In the genomic region with DNA sequence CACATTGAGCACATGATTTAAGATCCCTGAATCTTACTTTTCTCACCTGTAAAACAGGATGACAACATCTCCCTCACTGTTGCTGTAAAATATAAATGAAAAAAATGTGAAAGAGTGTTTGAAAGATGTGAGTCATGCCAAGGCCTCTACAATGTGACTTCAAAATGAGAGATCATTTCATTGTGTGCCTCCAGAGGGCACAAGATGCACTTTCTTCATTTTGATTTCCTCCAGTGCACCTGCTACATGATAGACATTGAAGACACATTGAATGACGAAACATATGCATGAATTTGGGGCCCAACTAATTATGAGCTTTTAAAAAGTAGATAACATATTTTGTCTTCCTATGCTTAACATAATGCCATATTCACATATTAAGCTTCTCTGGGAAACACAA, we compare ENCODE assay signal across 9 cellular contexts.
DNase-seq lines count a peak whose midpoint lies in the region; ATAC-seq, FAIRE-seq and TF ChIP-seq lines count a peak whose summit lies in the region.
"Had no signal": no experiment of that assay in that cellular context is flagged by ENCODE, and none has a peak within 500 bp of the region (broad histone marks: within the 10 kb centered on the region; RNA-seq: fewer than 3 reads in every experiment).

No MANE protein-coding gene starts in this region.

- H3K9me3 ChIP-seq in transverse colon, result no peaks in the 10 kb centered on the region

- peaks cover 17% of the 10 kb centered on the region for H3K27me3 Mint-ChIP-seq in activated T-helper 17 cell treated with anti-CD3 and anti-CD28 coated beads, Interleukin-2, amount 50 U/mL, for 72 hours

- no peak overlapping the region for H3K4me3 ChIP-seq in Jurkat, Clone E6-1 (ENCODE audit: low read length)
- H3K4me3 ChIP-seq in transverse colon, result no peak overlapping the region

- no peak overlapping the region for H3K27ac Mint-ChIP-seq in activated T-helper 17 cell treated with anti-CD3 and anti-CD28 coated beads, Interleukin-2, amount 50 U/mL, for 72 hours
- H3K27ac Mint-ChIP-seq: activated naive CD8-positive, alpha-beta T cell had no signal

- WGBS in transverse colon (ENCODE audit: low coverage in 1 of 2), 2 donors, result 60 to 87% methylated on average over 1 of the region's 1 CpG

- DNase-seq in D721Med (ENCODE audit: insufficient read length, low spot score) (no peak), kidney tubule cell (ENCODE audit: low spot score) (peak; percentile 84), globus pallidus (ENCODE audit: low spot score) (no peak), DMS114 treated with DMSO at 0.1 percent for 48 hours (lab: John Stamatoyannopoulos, UW; ENCODE audit: unreplicated experiment) (no peak), NCI-H1436 (lab: John Stamatoyannopoulos, UW) (no peak), transverse colon (no peak)
- peak; percentile 26 for DNase-seq in Jurkat, Clone E6-1 (ENCODE audit: low read depth, low spot score)

- TF ChIP-seq CTCF in D721Med (IDR thresholded peaks at IDR 0.05; ENCODE audit: insufficient read depth, missing control alignments) (peak; percentile 19), transverse colon (IDR thresholded peaks at IDR 0.05) (no peak)

- intact Hi-C loops in transverse colon (cut with DNase I; ENCODE audit: low total_unique reads), result no loop called here

- H3K4me1 ChIP-seq in transverse colon, result no peaks in the 10 kb centered on the region

- H3K27me3 ChIP-seq in transverse colon, result no peaks in the 10 kb centered on the region

- no peak overlapping the region for H3K27ac ChIP-seq in transverse colon

- in situ Hi-C loops in transverse colon (cut with MboI; ENCODE audit: low pct_ligation_motif_present in 1 of 4, low pct_unique_long_range_greater_than_20kb in 1 of 4, low sequenced_read_pairs in 3 of 4), result no loop called here

- TF ChIP-seq POLR2A in transverse colon (IDR thresholded peaks at IDR 0.05), result no peak

- H3K36me3 Mint-ChIP-seq in activated T-helper 17 cell treated with anti-CD3 and anti-CD28 coated beads, Interleukin-2, amount 50 U/mL, for 72 hours (ENCODE audit: low read depth), result no peaks in the 10 kb centered on the region
- H3K36me3 Mint-ChIP-seq: activated naive CD8-positive, alpha-beta T cell had no signal

- H3K4me1 Mint-ChIP-seq in activated T-helper 17 cell treated with anti-CD3 and anti-CD28 coated beads, Interleukin-2, amount 50 U/mL, for 72 hours, result peaks cover 5% of the 10 kb centered on the region

- FAIRE-seq in D721Med (lab: Jason Lieb, UNC), result no peak

- no peak overlapping the region for H3K4me3 Mint-ChIP-seq in activated T-helper 17 cell treated with anti-CD3 and anti-CD28 coated beads, Interleukin-2, amount 50 U/mL, for 72 hours
- H3K4me3 Mint-ChIP-seq: activated naive CD8-positive, alpha-beta T cell had no signal

- no peak for TF ChIP-seq EP300 in transverse colon (IDR thresholded peaks at IDR 0.05; ENCODE audit: low read depth)

- H3K36me3 ChIP-seq in transverse colon, result no peaks in the 10 kb centered on the region

- ATAC-seq in activated T-helper 17 cell treated with anti-CD3 and anti-CD28 coated beads, Interleukin-2, amount 50 U/mL, for 72 hours (replicated peaks), result peak; percentile 31

- H3K9me3 Mint-ChIP-seq in activated T-helper 17 cell treated with anti-CD3 and anti-CD28 coated beads, Interleukin-2, amount 50 U/mL, for 72 hours, result no peaks in the 10 kb centered on the region

Comparison
In these comparisons a context has a peak if more than half of its experiments do, and no peak if none do; other contexts are left out.
1. DNase-seq: peak in Jurkat, Clone E6-1 (single experiment) and kidney tubule cell (single experiment); none in D721Med (single experiment), globus pallidus (single experiment), DMS114 treated with DMSO at 0.1 percent for 48 hours (single experiment), NCI-H1436 (single experiment) and transverse colon (single experiment).